Comparison of ENCODE assay signal across 2 cellular contexts in genomic region chr14:100453930-100454329, GRCh38.
TF ChIP-seq lines count a peak whose summit lies in the region.

No MANE protein-coding gene starts in this region.

TF ChIP-seq in GM23338, 12 proteins besides CTCF, POLR2A, EP300 and RAD21:
- TF ChIP-seq EZH2phosphoT487 (IDR thresholded peaks at IDR 0.05; ENCODE audit: unreplicated experiment) (no peak), JUNB (IDR thresholded peaks at IDR 0.05; ENCODE audit: unreplicated experiment) (no peak), ZNF331 (CRISPR knock-in tag; IDR thresholded peaks at IDR 0.05; ENCODE audit: low read depth) (no peak), STAT1 (IDR thresholded peaks at IDR 0.05; ENCODE audit: unreplicated experiment) (no peak), ZNF462 (CRISPR knock-in tag; IDR thresholded peaks at IDR 0.05) (no peak), POLR2AphosphoS5 (IDR thresholded peaks at IDR 0.05; ENCODE audit: low read depth) (no peak), ETS1 (IDR thresholded peaks at IDR 0.05) (no peak), NANOG (IDR thresholded peaks at IDR 0.05; ENCODE audit: borderline replicate concordance) (no peak), ZNF114 (CRISPR knock-in tag; IDR thresholded peaks at IDR 0.05) (no peak), EZH2 (IDR thresholded peaks at IDR 0.05; ENCODE audit: low read depth, unreplicated experiment) (no peak), CREB1 (CRISPR knock-in tag; IDR thresholded peaks at IDR 0.05; ENCODE audit: low read depth) (no peak)
- TF ChIP-seq, protein P1, sequence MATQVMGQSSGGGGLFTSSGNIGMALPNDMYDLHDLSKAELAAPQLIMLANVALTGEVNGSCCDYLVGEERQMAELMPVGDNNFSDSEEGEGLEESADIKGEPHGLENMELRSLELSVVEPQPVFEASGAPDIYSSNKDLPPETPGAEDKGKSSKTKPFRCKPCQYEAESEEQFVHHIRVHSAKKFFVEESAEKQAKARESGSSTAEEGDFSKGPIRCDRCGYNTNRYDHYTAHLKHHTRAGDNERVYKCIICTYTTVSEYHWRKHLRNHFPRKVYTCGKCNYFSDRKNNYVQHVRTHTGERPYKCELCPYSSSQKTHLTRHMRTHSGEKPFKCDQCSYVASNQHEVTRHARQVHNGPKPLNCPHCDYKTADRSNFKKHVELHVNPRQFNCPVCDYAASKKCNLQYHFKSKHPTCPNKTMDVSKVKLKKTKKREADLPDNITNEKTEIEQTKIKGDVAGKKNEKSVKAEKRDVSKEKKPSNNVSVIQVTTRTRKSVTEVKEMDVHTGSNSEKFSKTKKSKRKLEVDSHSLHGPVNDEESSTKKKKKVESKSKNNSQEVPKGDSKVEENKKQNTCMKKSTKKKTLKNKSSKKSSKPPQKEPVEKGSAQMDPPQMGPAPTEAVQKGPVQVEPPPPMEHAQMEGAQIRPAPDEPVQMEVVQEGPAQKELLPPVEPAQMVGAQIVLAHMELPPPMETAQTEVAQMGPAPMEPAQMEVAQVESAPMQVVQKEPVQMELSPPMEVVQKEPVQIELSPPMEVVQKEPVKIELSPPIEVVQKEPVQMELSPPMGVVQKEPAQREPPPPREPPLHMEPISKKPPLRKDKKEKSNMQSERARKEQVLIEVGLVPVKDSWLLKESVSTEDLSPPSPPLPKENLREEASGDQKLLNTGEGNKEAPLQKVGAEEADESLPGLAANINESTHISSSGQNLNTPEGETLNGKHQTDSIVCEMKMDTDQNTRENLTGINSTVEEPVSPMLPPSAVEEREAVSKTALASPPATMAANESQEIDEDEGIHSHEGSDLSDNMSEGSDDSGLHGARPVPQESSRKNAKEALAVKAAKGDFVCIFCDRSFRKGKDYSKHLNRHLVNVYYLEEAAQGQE (IDR thresholded peaks at IDR 0.05; ENCODE audit: unreplicated experiment): no peak

TF ChIP-seq in H1, 55 proteins besides CTCF, POLR2A, EP300 and RAD21:
- TF ChIP-seq KDM4A (IDR thresholded peaks at IDR 0.05; ENCODE audit: low read depth, low read length, severe bottlenecking): no peak
- TF ChIP-seq CBX8 (IDR thresholded peaks at IDR 0.05; ENCODE audit: borderline replicate concordance, low read depth, low read length): no peak
- TF ChIP-seq TCF12 (IDR thresholded peaks at IDR 0.05; ENCODE audit: low read depth, low read length): no peak
- no peak for TF ChIP-seq ASH2L (IDR thresholded peaks at IDR 0.05; ENCODE audit: low read length)
- no peak for TF ChIP-seq TAF1 (IDR thresholded peaks at IDR 0.05; ENCODE audit: low read depth, low read length)
- no peak for TF ChIP-seq FOSL1 (IDR thresholded peaks at IDR 0.05; ENCODE audit: insufficient read depth, low read depth, low read length)
- TF ChIP-seq YY1 (IDR thresholded peaks at IDR 0.05; ENCODE audit: low read depth, low read length): no peak
- no peak for TF ChIP-seq JUND (IDR thresholded peaks at IDR 0.05; ENCODE audit: low read length)
- no peak for TF ChIP-seq SP4 (IDR thresholded peaks at IDR 0.05; ENCODE audit: low read length)
- no peak for TF ChIP-seq SIRT6 (IDR thresholded peaks at IDR 0.05; ENCODE audit: low read length)
- no peak for TF ChIP-seq NRF1 (IDR thresholded peaks at IDR 0.05; ENCODE audit: low read depth, low read length)
- TF ChIP-seq SUZ12 (IDR thresholded peaks at IDR 0.05; ENCODE audit: low read length): no peak
- TF ChIP-seq, protein P2, sequence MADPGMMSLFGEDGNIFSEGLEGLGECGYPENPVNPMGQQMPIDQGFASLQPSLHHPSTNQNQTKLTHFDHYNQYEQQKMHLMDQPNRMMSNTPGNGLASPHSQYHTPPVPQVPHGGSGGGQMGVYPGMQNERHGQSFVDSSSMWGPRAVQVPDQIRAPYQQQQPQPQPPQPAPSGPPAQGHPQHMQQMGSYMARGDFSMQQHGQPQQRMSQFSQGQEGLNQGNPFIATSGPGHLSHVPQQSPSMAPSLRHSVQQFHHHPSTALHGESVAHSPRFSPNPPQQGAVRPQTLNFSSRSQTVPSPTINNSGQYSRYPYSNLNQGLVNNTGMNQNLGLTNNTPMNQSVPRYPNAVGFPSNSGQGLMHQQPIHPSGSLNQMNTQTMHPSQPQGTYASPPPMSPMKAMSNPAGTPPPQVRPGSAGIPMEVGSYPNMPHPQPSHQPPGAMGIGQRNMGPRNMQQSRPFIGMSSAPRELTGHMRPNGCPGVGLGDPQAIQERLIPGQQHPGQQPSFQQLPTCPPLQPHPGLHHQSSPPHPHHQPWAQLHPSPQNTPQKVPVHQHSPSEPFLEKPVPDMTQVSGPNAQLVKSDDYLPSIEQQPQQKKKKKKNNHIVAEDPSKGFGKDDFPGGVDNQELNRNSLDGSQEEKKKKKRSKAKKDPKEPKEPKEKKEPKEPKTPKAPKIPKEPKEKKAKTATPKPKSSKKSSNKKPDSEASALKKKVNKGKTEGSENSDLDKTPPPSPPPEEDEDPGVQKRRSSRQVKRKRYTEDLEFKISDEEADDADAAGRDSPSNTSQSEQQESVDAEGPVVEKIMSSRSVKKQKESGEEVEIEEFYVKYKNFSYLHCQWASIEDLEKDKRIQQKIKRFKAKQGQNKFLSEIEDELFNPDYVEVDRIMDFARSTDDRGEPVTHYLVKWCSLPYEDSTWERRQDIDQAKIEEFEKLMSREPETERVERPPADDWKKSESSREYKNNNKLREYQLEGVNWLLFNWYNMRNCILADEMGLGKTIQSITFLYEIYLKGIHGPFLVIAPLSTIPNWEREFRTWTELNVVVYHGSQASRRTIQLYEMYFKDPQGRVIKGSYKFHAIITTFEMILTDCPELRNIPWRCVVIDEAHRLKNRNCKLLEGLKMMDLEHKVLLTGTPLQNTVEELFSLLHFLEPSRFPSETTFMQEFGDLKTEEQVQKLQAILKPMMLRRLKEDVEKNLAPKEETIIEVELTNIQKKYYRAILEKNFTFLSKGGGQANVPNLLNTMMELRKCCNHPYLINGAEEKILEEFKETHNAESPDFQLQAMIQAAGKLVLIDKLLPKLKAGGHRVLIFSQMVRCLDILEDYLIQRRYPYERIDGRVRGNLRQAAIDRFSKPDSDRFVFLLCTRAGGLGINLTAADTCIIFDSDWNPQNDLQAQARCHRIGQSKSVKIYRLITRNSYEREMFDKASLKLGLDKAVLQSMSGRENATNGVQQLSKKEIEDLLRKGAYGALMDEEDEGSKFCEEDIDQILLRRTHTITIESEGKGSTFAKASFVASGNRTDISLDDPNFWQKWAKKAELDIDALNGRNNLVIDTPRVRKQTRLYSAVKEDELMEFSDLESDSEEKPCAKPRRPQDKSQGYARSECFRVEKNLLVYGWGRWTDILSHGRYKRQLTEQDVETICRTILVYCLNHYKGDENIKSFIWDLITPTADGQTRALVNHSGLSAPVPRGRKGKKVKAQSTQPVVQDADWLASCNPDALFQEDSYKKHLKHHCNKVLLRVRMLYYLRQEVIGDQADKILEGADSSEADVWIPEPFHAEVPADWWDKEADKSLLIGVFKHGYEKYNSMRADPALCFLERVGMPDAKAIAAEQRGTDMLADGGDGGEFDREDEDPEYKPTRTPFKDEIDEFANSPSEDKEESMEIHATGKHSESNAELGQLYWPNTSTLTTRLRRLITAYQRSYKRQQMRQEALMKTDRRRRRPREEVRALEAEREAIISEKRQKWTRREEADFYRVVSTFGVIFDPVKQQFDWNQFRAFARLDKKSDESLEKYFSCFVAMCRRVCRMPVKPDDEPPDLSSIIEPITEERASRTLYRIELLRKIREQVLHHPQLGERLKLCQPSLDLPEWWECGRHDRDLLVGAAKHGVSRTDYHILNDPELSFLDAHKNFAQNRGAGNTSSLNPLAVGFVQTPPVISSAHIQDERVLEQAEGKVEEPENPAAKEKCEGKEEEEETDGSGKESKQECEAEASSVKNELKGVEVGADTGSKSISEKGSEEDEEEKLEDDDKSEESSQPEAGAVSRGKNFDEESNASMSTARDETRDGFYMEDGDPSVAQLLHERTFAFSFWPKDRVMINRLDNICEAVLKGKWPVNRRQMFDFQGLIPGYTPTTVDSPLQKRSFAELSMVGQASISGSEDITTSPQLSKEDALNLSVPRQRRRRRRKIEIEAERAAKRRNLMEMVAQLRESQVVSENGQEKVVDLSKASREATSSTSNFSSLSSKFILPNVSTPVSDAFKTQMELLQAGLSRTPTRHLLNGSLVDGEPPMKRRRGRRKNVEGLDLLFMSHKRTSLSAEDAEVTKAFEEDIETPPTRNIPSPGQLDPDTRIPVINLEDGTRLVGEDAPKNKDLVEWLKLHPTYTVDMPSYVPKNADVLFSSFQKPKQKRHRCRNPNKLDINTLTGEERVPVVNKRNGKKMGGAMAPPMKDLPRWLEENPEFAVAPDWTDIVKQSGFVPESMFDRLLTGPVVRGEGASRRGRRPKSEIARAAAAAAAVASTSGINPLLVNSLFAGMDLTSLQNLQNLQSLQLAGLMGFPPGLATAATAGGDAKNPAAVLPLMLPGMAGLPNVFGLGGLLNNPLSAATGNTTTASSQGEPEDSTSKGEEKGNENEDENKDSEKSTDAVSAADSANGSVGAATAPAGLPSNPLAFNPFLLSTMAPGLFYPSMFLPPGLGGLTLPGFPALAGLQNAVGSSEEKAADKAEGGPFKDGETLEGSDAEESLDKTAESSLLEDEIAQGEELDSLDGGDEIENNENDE (IDR thresholded peaks at IDR 0.05; ENCODE audit: insufficient replicate concordance, low read length): no peak
- no peak for TF ChIP-seq POU5F1 (IDR thresholded peaks at IDR 0.05; ENCODE audit: low read depth, low read length)
- TF ChIP-seq CTBP2 (IDR thresholded peaks at IDR 0.05; ENCODE audit: borderline replicate concordance, insufficient read depth, insufficient read length, low read length): no peak
- TF ChIP-seq, protein P3, sequence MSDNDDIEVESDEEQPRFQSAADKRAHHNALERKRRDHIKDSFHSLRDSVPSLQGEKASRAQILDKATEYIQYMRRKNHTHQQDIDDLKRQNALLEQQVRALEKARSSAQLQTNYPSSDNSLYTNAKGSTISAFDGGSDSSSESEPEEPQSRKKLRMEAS (IDR thresholded peaks at IDR 0.05): no peak
- TF ChIP-seq, protein P4, sequence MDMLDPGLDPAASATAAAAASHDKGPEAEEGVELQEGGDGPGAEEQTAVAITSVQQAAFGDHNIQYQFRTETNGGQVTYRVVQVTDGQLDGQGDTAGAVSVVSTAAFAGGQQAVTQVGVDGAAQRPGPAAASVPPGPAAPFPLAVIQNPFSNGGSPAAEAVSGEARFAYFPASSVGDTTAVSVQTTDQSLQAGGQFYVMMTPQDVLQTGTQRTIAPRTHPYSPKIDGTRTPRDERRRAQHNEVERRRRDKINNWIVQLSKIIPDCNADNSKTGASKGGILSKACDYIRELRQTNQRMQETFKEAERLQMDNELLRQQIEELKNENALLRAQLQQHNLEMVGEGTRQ (IDR thresholded peaks at IDR 0.05; ENCODE audit: low read length): no peak
- TF ChIP-seq SP2 (IDR thresholded peaks at IDR 0.05; ENCODE audit: low read length): no peak
- TF ChIP-seq SAP30 (IDR thresholded peaks at IDR 0.05; ENCODE audit: insufficient read depth, insufficient replicate concordance, low read length): no peak
- no peak for TF ChIP-seq KDM5A (IDR thresholded peaks at IDR 0.05; ENCODE audit: low read length)
